21 cellular contexts compared by ENCODE assay signal in genomic region chr2:6459138-6459537, GRCh38.
"Had no signal": no experiment of that assay in that cellular context is flagged by ENCODE, and none has a peak within 500 bp of the region (broad histone marks: within the 10 kb centered on the region; RNA-seq: fewer than 3 reads in every experiment).

No MANE protein-coding gene starts in this region.

- H3K9ac ChIP-seq: KMS-11 had no signal

- H3K27ac ChIP-seq: brain microvascular endothelial cell, cardiac muscle cell, KMS-11, RWPE1 had no signal

- H3K36me3 ChIP-seq: brain microvascular endothelial cell, cardiac muscle cell had no signal

- H3K4me2 ChIP-seq: KMS-11 had no signal

- H3K27me3 ChIP-seq: brain microvascular endothelial cell, cardiac muscle cell had no signal

- H3K4me3 ChIP-seq: cardiac muscle cell had no signal

- ATAC-seq: activated CD4-positive, CD25-positive, alpha-beta regulatory T cell treated with anti-CD3 and anti-CD28 coated beads, Interleukin-2, amount 50 U/mL, for 24 hours; activated CD8-positive, alpha-beta T cell treated with anti-CD3 and anti-CD28 coated beads for 36 hours; Panc1 had no signal

- DNase-seq: activated CD4-positive, alpha-beta T cell treated with anti-CD3 and anti-CD28 coated beads for 4 hours; activated CD8-positive, alpha-beta memory T cell treated with anti-CD3 and anti-CD28 coated beads, Interleukin-2, amount 50 U/mL, for 4 hours; activated CD8-positive, alpha-beta T cell treated with anti-CD3 and anti-CD28 coated beads for 36 hours; activated naive CD4-positive, alpha-beta T cell treated with anti-CD3 and anti-CD28 coated beads, Interleukin-2, amount 50 U/mL, for 16 hours; amniotic stem cell; brain microvascular endothelial cell; NCI-H1092; NCI-H1417; NCI-H1930; NCI-H2171; NCI-H226; NCI-H526; NCI-H82; NK-92 treated with Interleukin-12 subunit alpha and Interleukin-12 subunit beta, amount 100 ng/mL, for 24 hours; OCI-M1; SHP77 treated with DMSO at 0.1 percent for 48 hours had no signal
